9 cellular contexts compared by ENCODE assay signal in genomic region chr7:2613926-2614613, GRCh38. TPM values are rescaled to one million over a fixed set of nuclear protein-coding genes. Genes with fewer than 3 reads are reported as not detected.
DNase-seq lines count a peak whose midpoint lies in the region; ATAC-seq, FAIRE-seq and TF ChIP-seq lines count a peak whose summit lies in the region.
"Had no signal": no experiment of that assay in that cellular context is flagged by ENCODE, and none has a peak within 500 bp of the region (broad histone marks: within the 10 kb centered on the region; RNA-seq: fewer than 3 reads in every experiment).

No MANE protein-coding gene starts in this region.

- H3K4me2 ChIP-seq in astrocyte (ENCODE audit: low read length), result peak overlapping the region; percentile 50

- peaks cover 6% of the 10 kb centered on the region for H3K36me3 Mint-ChIP-seq in astrocyte (ENCODE audit: low read depth, unreplicated experiment)
- H3K36me3 Mint-ChIP-seq: activated naive CD8-positive, alpha-beta T cell treated with anti-CD3 and anti-CD28 coated beads, Interleukin-2, amount 10 ng/mL, durations not matched to agents 7 days and 5 days had no signal

- TF ChIP-seq CTCF in astrocyte (IDR thresholded peaks at IDR 0.05; ENCODE audit: insufficient read depth, low read depth, low read length) (no peak), thoracic aorta (IDR thresholded peaks at IDR 0.05) (no peak)

- H3K4me3 Mint-ChIP-seq in astrocyte (ENCODE audit: unreplicated experiment), result no peak overlapping the region
- H3K4me3 Mint-ChIP-seq: activated naive CD8-positive, alpha-beta T cell treated with anti-CD3 and anti-CD28 coated beads, Interleukin-2, amount 10 ng/mL, durations not matched to agents 7 days and 5 days had no signal

- H3K9ac ChIP-seq in astrocyte (ENCODE audit: low read length), result peak overlapping the region; percentile 9

- H3K27ac ChIP-seq in astrocyte (ENCODE audit: low read depth, low read length) (no peak overlapping the region), thoracic aorta (peak overlapping the region; percentile 86 to 91)

- H3K27ac Mint-ChIP-seq in astrocyte (ENCODE audit: unreplicated experiment), result no peak overlapping the region
- H3K27ac Mint-ChIP-seq: activated naive CD8-positive, alpha-beta T cell treated with anti-CD3 and anti-CD28 coated beads, Interleukin-2, amount 10 ng/mL, durations not matched to agents 7 days and 5 days had no signal

- H3K36me3 ChIP-seq in astrocyte (ENCODE audit: insufficient read depth, low read length) (no peaks in the 10 kb centered on the region), thoracic aorta (no peaks in the 10 kb centered on the region)

- H2AFZ ChIP-seq in astrocyte (ENCODE audit: low read depth, low read length), result no peak overlapping the region

- H3K27me3 ChIP-seq in astrocyte (ENCODE audit: insufficient read depth, low read length) (peaks cover 23% of the 10 kb centered on the region), thoracic aorta (replicated peaks; ENCODE audit: insufficient read depth) (no peaks in the 10 kb centered on the region)

- peak; percentile 39 for FAIRE-seq in astrocyte (lab: Jason Lieb, UNC)
- FAIRE-seq: keratinocyte had no signal

- H3K9me3 ChIP-seq in astrocyte (ENCODE audit: insufficient read depth, low read depth, low read length), result no peaks in the 10 kb centered on the region
- no peaks in the 10 kb centered on the region for H3K9me3 ChIP-seq in thoracic aorta

- DNase-seq in NCI-H1092 (lab: John Stamatoyannopoulos, UW), result peak; percentile 91
- no peak for DNase-seq in astrocyte (ENCODE audit: low read depth)
- peak; percentile 55 for DNase-seq in left kidney (ENCODE audit: low read depth, low spot score)
- peak; percentile 74 for DNase-seq in thoracic aorta (ENCODE audit: low spot score)
- no peak for DNase-seq in GF-D8 (lab: John Stamatoyannopoulos, UW)
- no peak for DNase-seq in NCI-H146 (lab: John Stamatoyannopoulos, UW)
- DNase-seq: activated naive CD8-positive, alpha-beta T cell treated with anti-CD3 and anti-CD28 coated beads, Interleukin-2, amount 10 ng/mL, durations not matched to agents 7 days and 5 days had no signal

- H4K20me1 ChIP-seq in astrocyte (ENCODE audit: insufficient read depth, low read length), result peaks cover 5% of the 10 kb centered on the region

- peak; percentile 64 for ATAC-seq in thoracic aorta (ENCODE audit: insufficient number of reproducible peaks, low FRiP score, low read depth)
- ATAC-seq in GM18861 (IDR thresholded peaks at IDR 0.05; ENCODE audit: unreplicated experiment), result no peak

- no peaks in the 10 kb centered on the region for H3K9me3 Mint-ChIP-seq in astrocyte (ENCODE audit: unreplicated experiment)
- H3K9me3 Mint-ChIP-seq: activated naive CD8-positive, alpha-beta T cell treated with anti-CD3 and anti-CD28 coated beads, Interleukin-2, amount 10 ng/mL, durations not matched to agents 7 days and 5 days had no signal

- peaks cover 23% of the 10 kb centered on the region for H3K4me1 ChIP-seq in astrocyte (ENCODE audit: insufficient read depth, low read length)
- H3K4me1 ChIP-seq in thoracic aorta (ENCODE audit: control insufficient read depth in 1 of 2, low read depth in 2 of 2), result peaks cover 25 to 58% of the 10 kb centered on the region in 2 donors

- H3K27me3 Mint-ChIP-seq in astrocyte (ENCODE audit: low read depth, unreplicated experiment), result peaks cover 11% of the 10 kb centered on the region

- no peaks in the 10 kb centered on the region for H3K79me2 ChIP-seq in astrocyte (ENCODE audit: insufficient read depth, low read length)

- H3K4me3 ChIP-seq in astrocyte (ENCODE audit: insufficient read depth, low read depth, low read length), result peak overlapping the region; percentile 1
- peak overlapping the region; percentile 64 for H3K4me3 ChIP-seq in thoracic aorta

- peaks cover 19% of the 10 kb centered on the region for H3K4me1 Mint-ChIP-seq in astrocyte (ENCODE audit: low read depth, unreplicated experiment)

RNA-seq across cellular contexts. Expression of gene TTYH3, which starts 17.7 kb away (rescaled TPM):
- total RNA-seq in astrocyte, result 264 and 273 TPM in 2 replicates
- total RNA-seq in thoracic aorta, result 10 to 100 TPM; 58.6 to 69.3 TPM

RNA-seq across cellular contexts. Expression of gene IQCE, which starts 55.3 kb away (rescaled TPM):
- total RNA-seq in astrocyte (13.1 and 13.8 TPM in 2 replicates), thoracic aorta (10 to 100 TPM; 10.6 to 40.1 TPM)

RNA-seq across cellular contexts. Expression of gene BRAT1, which starts 58.7 kb away (rescaled TPM):
- total RNA-seq in astrocyte, result 18.7 and 19.7 TPM in 2 replicates
- 10 to 100 TPM; 28.8 to 43.6 TPM for total RNA-seq in thoracic aorta

Comparison
In these comparisons a context has a peak if more than half of its experiments do, and no peak if none do; other contexts are left out.
1. DNase-seq: peak in NCI-H1092 (single experiment), left kidney (single experiment) and thoracic aorta (single experiment); none in astrocyte (single experiment), GF-D8 (single experiment) and NCI-H146 (single experiment).